ENCODE assay signal across 1 cellular context in the genomic region with DNA sequence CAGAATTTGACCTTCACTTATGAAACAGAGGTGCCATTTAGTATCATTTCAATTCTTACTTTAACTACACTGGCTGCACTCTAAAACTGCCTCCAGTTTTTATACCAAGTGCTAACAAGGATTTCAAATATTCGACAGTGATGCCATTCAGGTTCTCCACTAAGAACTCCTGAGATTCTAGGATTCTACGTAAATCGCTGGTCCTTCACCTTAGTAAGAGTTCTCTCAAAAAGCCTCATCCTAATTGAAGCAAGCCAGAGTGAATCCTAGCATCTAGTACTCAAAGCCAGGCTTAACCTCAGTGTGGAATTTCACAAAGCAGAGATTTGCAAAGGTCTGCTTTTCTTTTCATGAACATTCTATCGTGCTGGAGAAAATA.
TF ChIP-seq lines count a peak whose summit lies in the region.

No MANE protein-coding gene starts in this region.

TF ChIP-seq in HepG2, 621 proteins besides CTCF, POLR2A, EP300 and RAD21 (continued from another document and continues in another):
- TF ChIP-seq, protein P1, sequence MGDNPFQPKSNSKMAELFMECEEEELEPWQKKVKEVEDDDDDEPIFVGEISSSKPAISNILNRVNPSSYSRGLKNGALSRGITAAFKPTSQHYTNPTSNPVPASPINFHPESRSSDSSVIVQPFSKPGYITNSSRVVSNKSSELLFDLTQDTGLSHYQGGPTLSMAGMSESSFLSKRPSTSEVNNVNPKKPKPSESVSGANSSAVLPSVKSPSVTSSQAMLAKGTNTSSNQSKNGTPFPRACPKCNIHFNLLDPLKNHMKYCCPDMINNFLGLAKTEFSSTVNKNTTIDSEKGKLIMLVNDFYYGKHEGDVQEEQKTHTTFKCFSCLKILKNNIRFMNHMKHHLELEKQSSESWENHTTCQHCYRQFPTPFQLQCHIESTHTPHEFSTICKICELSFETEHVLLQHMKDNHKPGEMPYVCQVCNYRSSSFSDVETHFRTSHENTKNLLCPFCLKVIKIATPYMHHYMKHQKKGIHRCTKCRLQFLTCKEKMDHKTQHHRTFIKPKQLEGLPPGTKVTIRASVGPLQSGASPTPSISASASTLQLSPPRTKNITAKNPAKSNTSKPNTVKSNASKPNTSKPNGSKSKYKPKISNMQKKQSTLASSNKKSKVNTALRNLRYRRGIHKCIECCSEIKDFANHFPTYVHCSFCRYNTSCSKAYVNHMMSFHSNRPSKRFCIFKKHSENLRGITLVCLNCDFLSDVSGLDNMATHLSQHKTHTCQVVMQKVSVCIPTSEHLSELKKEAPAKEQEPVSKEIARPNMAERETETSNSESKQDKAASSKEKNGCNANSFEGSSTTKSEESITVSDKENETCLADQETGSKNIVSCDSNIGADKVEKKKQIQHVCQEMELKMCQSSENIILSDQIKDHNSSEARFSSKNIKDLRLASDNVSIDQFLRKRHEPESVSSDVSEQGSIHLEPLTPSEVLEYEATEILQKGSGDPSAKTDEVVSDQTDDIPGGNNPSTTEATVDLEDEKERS (CRISPR knock-in tag; IDR thresholded peaks at IDR 0.05) = 0 out of 2 replicates have a peak, but pooled peaks have one; percentile 32
- TF ChIP-seq TOPORS (CRISPR knock-in tag; IDR thresholded peaks at IDR 0.05) (no peak), HOXA9 (CRISPR knock-in tag; IDR thresholded peaks at IDR 0.05; ENCODE audit: borderline replicate concordance) (no peak), FOXC1 (CRISPR knock-in tag; IDR thresholded peaks at IDR 0.05; ENCODE audit: borderline replicate concordance) (no peak), SP4 (CRISPR knock-in tag; IDR thresholded peaks at IDR 0.05) (no peak), PAX8 (CRISPR knock-in tag; IDR thresholded peaks at IDR 0.05; ENCODE audit: borderline replicate concordance) (no peak), ZNF670 (CRISPR knock-in tag; IDR thresholded peaks at IDR 0.05; ENCODE audit: borderline replicate concordance) (no peak), TBP (CRISPR knock-in tag; IDR thresholded peaks at IDR 0.05) (no peak), ZFP82 (CRISPR knock-in tag; IDR thresholded peaks at IDR 0.05; ENCODE audit: borderline replicate concordance) (no peak), ZNF101 (CRISPR knock-in tag; IDR thresholded peaks at IDR 0.05; ENCODE audit: borderline replicate concordance, low read depth) (no peak), SMC3 (IDR thresholded peaks at IDR 0.05; ENCODE audit: low read length) (no peak), RXRA (CRISPR knock-in tag; IDR thresholded peaks at IDR 0.05) (no peak), TP53 (CRISPR knock-in tag; conservative IDR thresholded peaks at IDR 0.05) (no peak), MAZ (IDR thresholded peaks at IDR 0.05; ENCODE audit: borderline replicate concordance, low read depth, low read length) (no peak), MAZ (CRISPR knock-in tag; IDR thresholded peaks at IDR 0.05; ENCODE audit: low read depth) (no peak), EZH2 (conservative IDR thresholded peaks at IDR 0.05; ENCODE audit: low read depth, low read length) (no peak), ZNF34 (CRISPR knock-in tag; IDR thresholded peaks at IDR 0.05; ENCODE audit: borderline replicate concordance) (no peak), ZNF768 (CRISPR knock-in tag; IDR thresholded peaks at IDR 0.05) (no peak), ZNF746 (CRISPR knock-in tag; IDR thresholded peaks at IDR 0.05) (no peak), HMG20A (CRISPR knock-in tag; IDR thresholded peaks at IDR 0.05; ENCODE audit: borderline replicate concordance) (no peak), RBM39 (IDR thresholded peaks at IDR 0.05; ENCODE audit: low read depth, low read length, poor library complexity, severe bottlenecking) (no peak), ZNF121 (CRISPR knock-in tag; IDR thresholded peaks at IDR 0.05) (no peak), ZBTB1 (CRISPR knock-in tag; IDR thresholded peaks at IDR 0.05; ENCODE audit: borderline replicate concordance) (no peak)
- TF ChIP-seq, protein P2, sequence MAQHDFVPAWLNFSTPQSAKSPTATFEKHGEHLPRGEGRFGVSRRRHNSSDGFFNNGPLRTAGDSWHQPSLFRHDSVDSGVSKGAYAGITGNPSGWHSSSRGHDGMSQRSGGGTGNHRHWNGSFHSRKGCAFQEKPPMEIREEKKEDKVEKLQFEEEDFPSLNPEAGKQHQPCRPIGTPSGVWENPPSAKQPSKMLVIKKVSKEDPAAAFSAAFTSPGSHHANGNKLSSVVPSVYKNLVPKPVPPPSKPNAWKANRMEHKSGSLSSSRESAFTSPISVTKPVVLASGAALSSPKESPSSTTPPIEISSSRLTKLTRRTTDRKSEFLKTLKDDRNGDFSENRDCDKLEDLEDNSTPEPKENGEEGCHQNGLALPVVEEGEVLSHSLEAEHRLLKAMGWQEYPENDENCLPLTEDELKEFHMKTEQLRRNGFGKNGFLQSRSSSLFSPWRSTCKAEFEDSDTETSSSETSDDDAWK (CRISPR knock-in tag; IDR thresholded peaks at IDR 0.05) = no peak
- TF ChIP-seq, protein P3, sequence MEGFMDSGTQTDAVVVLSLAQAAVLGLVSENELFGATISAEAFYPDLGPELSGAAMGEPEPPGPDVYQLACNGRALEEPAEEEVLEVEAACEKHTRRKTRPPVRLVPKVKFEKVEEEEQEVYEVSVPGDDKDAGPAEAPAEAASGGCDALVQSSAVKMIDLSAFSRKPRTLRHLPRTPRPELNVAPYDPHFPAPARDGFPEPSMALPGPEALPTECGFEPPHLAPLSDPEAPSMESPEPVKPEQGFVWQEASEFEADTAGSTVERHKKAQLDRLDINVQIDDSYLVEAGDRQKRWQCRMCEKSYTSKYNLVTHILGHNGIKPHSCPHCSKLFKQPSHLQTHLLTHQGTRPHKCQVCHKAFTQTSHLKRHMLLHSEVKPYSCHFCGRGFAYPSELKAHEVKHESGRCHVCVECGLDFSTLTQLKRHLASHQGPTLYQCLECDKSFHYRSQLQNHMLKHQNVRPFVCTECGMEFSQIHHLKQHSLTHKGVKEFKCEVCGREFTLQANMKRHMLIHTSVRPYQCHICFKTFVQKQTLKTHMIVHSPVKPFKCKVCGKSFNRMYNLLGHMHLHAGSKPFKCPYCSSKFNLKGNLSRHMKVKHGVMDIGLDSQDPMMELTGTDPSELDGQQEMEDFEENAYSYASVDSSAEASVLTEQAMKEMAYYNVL (CRISPR knock-in tag; IDR thresholded peaks at IDR 0.05; ENCODE audit: borderline replicate concordance) = no peak
- TF ChIP-seq, protein P4, sequence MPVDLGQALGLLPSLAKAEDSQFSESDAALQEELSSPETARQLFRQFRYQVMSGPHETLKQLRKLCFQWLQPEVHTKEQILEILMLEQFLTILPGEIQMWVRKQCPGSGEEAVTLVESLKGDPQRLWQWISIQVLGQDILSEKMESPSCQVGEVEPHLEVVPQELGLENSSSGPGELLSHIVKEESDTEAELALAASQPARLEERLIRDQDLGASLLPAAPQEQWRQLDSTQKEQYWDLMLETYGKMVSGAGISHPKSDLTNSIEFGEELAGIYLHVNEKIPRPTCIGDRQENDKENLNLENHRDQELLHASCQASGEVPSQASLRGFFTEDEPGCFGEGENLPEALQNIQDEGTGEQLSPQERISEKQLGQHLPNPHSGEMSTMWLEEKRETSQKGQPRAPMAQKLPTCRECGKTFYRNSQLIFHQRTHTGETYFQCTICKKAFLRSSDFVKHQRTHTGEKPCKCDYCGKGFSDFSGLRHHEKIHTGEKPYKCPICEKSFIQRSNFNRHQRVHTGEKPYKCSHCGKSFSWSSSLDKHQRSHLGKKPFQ (CRISPR knock-in tag; IDR thresholded peaks at IDR 0.05; ENCODE audit: insufficient replicate concordance) = peak; percentile 42
- TF ChIP-seq, protein P5, sequence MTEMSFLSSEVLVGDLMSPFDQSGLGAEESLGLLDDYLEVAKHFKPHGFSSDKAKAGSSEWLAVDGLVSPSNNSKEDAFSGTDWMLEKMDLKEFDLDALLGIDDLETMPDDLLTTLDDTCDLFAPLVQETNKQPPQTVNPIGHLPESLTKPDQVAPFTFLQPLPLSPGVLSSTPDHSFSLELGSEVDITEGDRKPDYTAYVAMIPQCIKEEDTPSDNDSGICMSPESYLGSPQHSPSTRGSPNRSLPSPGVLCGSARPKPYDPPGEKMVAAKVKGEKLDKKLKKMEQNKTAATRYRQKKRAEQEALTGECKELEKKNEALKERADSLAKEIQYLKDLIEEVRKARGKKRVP (CRISPR knock-in tag; IDR thresholded peaks at IDR 0.05) = peak in 1 of 2 experiments; percentile 2; a peak in 1 of 4 replicates
- TF ChIP-seq, protein P6, sequence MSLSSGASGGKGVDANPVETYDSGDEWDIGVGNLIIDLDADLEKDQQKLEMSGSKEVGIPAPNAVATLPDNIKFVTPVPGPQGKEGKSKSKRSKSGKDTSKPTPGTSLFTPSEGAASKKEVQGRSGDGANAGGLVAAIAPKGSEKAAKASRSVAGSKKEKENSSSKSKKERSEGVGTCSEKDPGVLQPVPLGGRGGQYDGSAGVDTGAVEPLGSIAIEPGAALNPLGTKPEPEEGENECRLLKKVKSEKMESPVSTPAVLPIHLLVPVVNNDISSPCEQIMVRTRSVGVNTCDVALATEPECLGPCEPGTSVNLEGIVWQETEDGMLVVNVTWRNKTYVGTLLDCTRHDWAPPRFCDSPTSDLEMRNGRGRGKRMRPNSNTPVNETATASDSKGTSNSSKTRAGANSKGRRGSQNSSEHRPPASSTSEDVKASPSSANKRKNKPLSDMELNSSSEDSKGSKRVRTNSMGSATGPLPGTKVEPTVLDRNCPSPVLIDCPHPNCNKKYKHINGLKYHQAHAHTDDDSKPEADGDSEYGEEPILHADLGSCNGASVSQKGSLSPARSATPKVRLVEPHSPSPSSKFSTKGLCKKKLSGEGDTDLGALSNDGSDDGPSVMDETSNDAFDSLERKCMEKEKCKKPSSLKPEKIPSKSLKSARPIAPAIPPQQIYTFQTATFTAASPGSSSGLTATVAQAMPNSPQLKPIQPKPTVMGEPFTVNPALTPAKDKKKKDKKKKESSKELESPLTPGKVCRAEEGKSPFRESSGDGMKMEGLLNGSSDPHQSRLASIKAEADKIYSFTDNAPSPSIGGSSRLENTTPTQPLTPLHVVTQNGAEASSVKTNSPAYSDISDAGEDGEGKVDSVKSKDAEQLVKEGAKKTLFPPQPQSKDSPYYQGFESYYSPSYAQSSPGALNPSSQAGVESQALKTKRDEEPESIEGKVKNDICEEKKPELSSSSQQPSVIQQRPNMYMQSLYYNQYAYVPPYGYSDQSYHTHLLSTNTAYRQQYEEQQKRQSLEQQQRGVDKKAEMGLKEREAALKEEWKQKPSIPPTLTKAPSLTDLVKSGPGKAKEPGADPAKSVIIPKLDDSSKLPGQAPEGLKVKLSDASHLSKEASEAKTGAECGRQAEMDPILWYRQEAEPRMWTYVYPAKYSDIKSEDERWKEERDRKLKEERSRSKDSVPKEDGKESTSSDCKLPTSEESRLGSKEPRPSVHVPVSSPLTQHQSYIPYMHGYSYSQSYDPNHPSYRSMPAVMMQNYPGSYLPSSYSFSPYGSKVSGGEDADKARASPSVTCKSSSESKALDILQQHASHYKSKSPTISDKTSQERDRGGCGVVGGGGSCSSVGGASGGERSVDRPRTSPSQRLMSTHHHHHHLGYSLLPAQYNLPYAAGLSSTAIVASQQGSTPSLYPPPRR (CRISPR knock-in tag; IDR thresholded peaks at IDR 0.05; ENCODE audit: borderline replicate concordance) = no peak
- TF ChIP-seq, protein P7, sequence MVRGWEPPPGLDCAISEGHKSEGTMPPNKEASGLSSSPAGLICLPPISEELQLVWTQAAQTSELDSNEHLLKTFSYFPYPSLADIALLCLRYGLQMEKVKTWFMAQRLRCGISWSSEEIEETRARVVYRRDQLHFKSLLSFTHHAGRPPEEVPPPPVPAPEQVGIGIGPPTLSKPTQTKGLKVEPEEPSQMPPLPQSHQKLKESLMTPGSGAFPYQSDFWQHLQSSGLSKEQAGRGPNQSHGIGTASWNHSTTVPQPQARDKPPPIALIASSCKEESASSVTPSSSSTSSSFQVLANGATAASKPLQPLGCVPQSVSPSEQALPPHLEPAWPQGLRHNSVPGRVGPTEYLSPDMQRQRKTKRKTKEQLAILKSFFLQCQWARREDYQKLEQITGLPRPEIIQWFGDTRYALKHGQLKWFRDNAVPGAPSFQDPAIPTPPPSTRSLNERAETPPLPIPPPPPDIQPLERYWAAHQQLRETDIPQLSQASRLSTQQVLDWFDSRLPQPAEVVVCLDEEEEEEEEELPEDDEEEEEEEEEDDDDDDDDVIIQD (CRISPR knock-in tag; IDR thresholded peaks at IDR 0.05; ENCODE audit: low read depth) = no peak
- TF ChIP-seq, protein P8, sequence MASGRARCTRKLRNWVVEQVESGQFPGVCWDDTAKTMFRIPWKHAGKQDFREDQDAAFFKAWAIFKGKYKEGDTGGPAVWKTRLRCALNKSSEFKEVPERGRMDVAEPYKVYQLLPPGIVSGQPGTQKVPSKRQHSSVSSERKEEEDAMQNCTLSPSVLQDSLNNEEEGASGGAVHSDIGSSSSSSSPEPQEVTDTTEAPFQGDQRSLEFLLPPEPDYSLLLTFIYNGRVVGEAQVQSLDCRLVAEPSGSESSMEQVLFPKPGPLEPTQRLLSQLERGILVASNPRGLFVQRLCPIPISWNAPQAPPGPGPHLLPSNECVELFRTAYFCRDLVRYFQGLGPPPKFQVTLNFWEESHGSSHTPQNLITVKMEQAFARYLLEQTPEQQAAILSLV (CRISPR knock-in tag; IDR thresholded peaks at IDR 0.05; ENCODE audit: borderline replicate concordance) = no peak
- TF ChIP-seq, protein P9, sequence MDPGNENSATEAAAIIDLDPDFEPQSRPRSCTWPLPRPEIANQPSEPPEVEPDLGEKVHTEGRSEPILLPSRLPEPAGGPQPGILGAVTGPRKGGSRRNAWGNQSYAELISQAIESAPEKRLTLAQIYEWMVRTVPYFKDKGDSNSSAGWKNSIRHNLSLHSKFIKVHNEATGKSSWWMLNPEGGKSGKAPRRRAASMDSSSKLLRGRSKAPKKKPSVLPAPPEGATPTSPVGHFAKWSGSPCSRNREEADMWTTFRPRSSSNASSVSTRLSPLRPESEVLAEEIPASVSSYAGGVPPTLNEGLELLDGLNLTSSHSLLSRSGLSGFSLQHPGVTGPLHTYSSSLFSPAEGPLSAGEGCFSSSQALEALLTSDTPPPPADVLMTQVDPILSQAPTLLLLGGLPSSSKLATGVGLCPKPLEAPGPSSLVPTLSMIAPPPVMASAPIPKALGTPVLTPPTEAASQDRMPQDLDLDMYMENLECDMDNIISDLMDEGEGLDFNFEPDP (CRISPR knock-in tag; conservative IDR thresholded peaks at IDR 0.05) = no peak
- TF ChIP-seq, protein P10, sequence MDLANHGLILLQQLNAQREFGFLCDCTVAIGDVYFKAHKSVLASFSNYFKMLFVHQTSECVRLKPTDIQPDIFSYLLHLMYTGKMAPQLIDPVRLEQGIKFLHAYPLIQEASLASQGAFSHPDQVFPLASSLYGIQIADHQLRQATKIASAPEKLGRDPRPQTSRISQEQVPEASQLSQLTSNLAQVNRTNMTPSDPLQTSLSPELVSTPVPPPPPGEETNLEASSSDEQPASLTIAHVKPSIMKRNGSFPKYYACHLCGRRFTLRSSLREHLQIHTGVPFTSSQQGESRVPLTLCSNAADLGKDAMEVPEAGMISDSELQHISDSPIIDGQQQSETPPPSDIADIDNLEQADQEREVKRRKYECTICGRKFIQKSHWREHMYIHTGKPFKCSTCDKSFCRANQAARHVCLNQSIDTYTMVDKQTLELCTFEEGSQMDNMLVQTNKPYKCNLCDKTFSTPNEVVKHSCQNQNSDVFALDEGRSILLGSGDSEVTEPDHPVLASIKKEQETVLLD (CRISPR knock-in tag; IDR thresholded peaks at IDR 0.05; ENCODE audit: low read depth) = no peak
- TF ChIP-seq, protein P11, sequence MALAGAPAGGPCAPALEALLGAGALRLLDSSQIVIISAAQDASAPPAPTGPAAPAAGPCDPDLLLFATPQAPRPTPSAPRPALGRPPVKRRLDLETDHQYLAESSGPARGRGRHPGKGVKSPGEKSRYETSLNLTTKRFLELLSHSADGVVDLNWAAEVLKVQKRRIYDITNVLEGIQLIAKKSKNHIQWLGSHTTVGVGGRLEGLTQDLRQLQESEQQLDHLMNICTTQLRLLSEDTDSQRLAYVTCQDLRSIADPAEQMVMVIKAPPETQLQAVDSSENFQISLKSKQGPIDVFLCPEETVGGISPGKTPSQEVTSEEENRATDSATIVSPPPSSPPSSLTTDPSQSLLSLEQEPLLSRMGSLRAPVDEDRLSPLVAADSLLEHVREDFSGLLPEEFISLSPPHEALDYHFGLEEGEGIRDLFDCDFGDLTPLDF (CRISPR knock-in tag; IDR thresholded peaks at IDR 0.05) = peak; percentile 48; the same call in 1 of the 2 replicates
